In genomic region chr12:57726884-57727757, GRCh38 we compare ENCODE assay signal across 9 cellular contexts. TPM values are rescaled to one million over a fixed set of nuclear protein-coding genes. Genes with fewer than 3 reads are reported as not detected.
DNase-seq lines count a peak whose midpoint lies in the region; ATAC-seq and TF ChIP-seq lines count a peak whose summit lies in the region.
"Had no signal": no experiment of that assay in that cellular context is flagged by ENCODE, and none has a peak within 500 bp of the region (broad histone marks: within the 10 kb centered on the region; RNA-seq: fewer than 3 reads in every experiment).

No MANE protein-coding gene starts in this region.

- H2AFZ ChIP-seq in fibroblast of lung (ENCODE audit: low read length): peak overlapping the region; percentile 48
- peak overlapping the region; percentile 94 for H2AFZ ChIP-seq in neural progenitor cell (replicated peaks)

- H3K9ac ChIP-seq in fibroblast of lung (ENCODE audit: insufficient read depth, low read length) (peak overlapping the region; percentile 86), neural progenitor cell (no peak overlapping the region)

- ATAC-seq in GM21717 (IDR thresholded peaks at IDR 0.05; ENCODE audit: unreplicated experiment): no peak

- TF ChIP-seq RAD21 in Ishikawa (IDR thresholded peaks at IDR 0.05; ENCODE audit: low read depth): no peak

- H3K4me1 Mint-ChIP-seq in neural progenitor cell: peaks cover 12% of the 10 kb centered on the region

- H3K4me3 ChIP-seq in AG10803 (ENCODE audit: low read length) (peak overlapping the region; percentile 98), fibroblast of lung (replicated peaks in 1 of 4; ENCODE audit: control extremely low read depth in 1 of 4, insufficient read depth in 1 of 4, low read depth in 3 of 4, low read length in 4 of 4) (peak overlapping the region; percentile 58 to 86 (median 84)), neural progenitor cell (peak overlapping the region; percentile 77)

- TF ChIP-seq EP300 in Ishikawa (IDR thresholded peaks at IDR 0.05; ENCODE audit: borderline replicate concordance): no peak

- no peaks in the 10 kb centered on the region for H3F3A ChIP-seq in neural progenitor cell (ENCODE audit: low read depth)

- H3K27me3 ChIP-seq in fibroblast of lung (ENCODE audit: control insufficient read depth, insufficient read depth, low read length) (peaks cover under 1% of the 10 kb centered on the region), neural progenitor cell (peaks cover 95% of the 10 kb centered on the region)

- H3K27ac ChIP-seq in fibroblast of lung (ENCODE audit: insufficient read depth, low read length): peak overlapping the region; percentile 87
- H3K27ac ChIP-seq in neural progenitor cell: no peak overlapping the region

- H3K36me3 Mint-ChIP-seq in neural progenitor cell: peaks cover 6% of the 10 kb centered on the region

- no peaks in the 10 kb centered on the region for H3K79me2 ChIP-seq in fibroblast of lung (ENCODE audit: control insufficient read depth, insufficient read depth, low read length)
- H3K79me2 ChIP-seq in neural progenitor cell (ENCODE audit: low read depth): no peaks in the 10 kb centered on the region

- H3K36me3 ChIP-seq in fibroblast of lung (ENCODE audit: control insufficient read depth, insufficient read depth, low read length) (peaks cover 3% of the 10 kb centered on the region), neural progenitor cell (no peaks in the 10 kb centered on the region)

- peak; percentile 45 for TF ChIP-seq CTCF in AG10803 (conservative IDR thresholded peaks at IDR 0.05; ENCODE audit: low read length)
- peak; percentile 33 to 46 for TF ChIP-seq CTCF in fibroblast of lung (conservative IDR thresholded peaks at IDR 0.05 in 1 of 2, IDR thresholded peaks at IDR 0.05 in 1 of 2; ENCODE audit: low read depth in 1 of 2, low read length in 2 of 2)
- peak; percentile 7 for TF ChIP-seq CTCF in neural progenitor cell (IDR thresholded peaks at IDR 0.05)

- peaks cover 46% of the 10 kb centered on the region for H3K27me3 Mint-ChIP-seq in neural progenitor cell (ENCODE audit: insufficient read depth, low read depth)
- H3K27me3 Mint-ChIP-seq: effector memory CD8-positive, alpha-beta T cell had no signal

- H4K20me1 ChIP-seq in fibroblast of lung (ENCODE audit: control insufficient read depth, extremely low read depth, insufficient read depth, low read length) (no peaks in the 10 kb centered on the region), neural progenitor cell (ENCODE audit: low read depth) (peaks cover 24% of the 10 kb centered on the region)

- H3K4me3 Mint-ChIP-seq in neural progenitor cell: no peak overlapping the region

- DNase-seq in AG10803 (ENCODE audit: low read depth) (no peak), fibroblast of lung (ENCODE audit: low read depth in 2 of 2) (peak; percentile 33 to 52), neural progenitor cell (ENCODE audit: low spot score) (peak; percentile 40), MV-4-11 (lab: John Stamatoyannopoulos, UW) (no peak), SIG-M5 treated with dmso at 0.1 percent for 504 hours (lab: John Stamatoyannopoulos, UW; ENCODE audit: unreplicated experiment) (no peak), NCI-H1105 treated with DMSO at 0.1 percent for 48 hours (lab: John Stamatoyannopoulos, UW) (no peak)
- DNase-seq: effector memory CD8-positive, alpha-beta T cell had no signal

- no peak overlapping the region for H3K27ac Mint-ChIP-seq in neural progenitor cell

- H3K9me3 ChIP-seq in fibroblast of lung (ENCODE audit: control insufficient read depth, insufficient read depth, low read depth, low read length): no peaks in the 10 kb centered on the region
- no peaks in the 10 kb centered on the region for H3K9me3 ChIP-seq in neural progenitor cell (ENCODE audit: low read depth)

- H3K4me1 ChIP-seq in fibroblast of lung (ENCODE audit: control insufficient read depth, extremely low read depth, insufficient read depth, low read length) (peaks cover 5% of the 10 kb centered on the region), neural progenitor cell (peaks cover 3% of the 10 kb centered on the region)

- H3K9me3 Mint-ChIP-seq in neural progenitor cell: peaks cover 7% of the 10 kb centered on the region
- H3K9me3 Mint-ChIP-seq: effector memory CD8-positive, alpha-beta T cell had no signal

- peak overlapping the region; percentile 92 for H3K4me2 ChIP-seq in fibroblast of lung (ENCODE audit: extremely low read depth, insufficient read depth, low read length)
- peak overlapping the region; percentile 94 for H3K4me2 ChIP-seq in neural progenitor cell

TF ChIP-seq in Ishikawa, 13 proteins besides CTCF, POLR2A, EP300 and RAD21:
- TF ChIP-seq EGR1 (IDR thresholded peaks at IDR 0.05) (no peak), CREB1 (IDR thresholded peaks at IDR 0.05; ENCODE audit: low read depth) (no peak), MAX (IDR thresholded peaks at IDR 0.05) (peak; percentile 92), YY1 (IDR thresholded peaks at IDR 0.05; ENCODE audit: low read depth) (0 out of 2 replicates have a peak, but pooled peaks have one; percentile 4), FOXM1 (IDR thresholded peaks at IDR 0.05; ENCODE audit: borderline replicate concordance, low read depth) (no peak), REST (IDR thresholded peaks at IDR 0.05; ENCODE audit: low read depth) (peak; percentile 86), TCF12 (IDR thresholded peaks at IDR 0.05; ENCODE audit: low read depth) (peak; percentile 13; the same call in 1 of the 2 replicates), ZBTB7A (IDR thresholded peaks at IDR 0.05; ENCODE audit: low read depth) (no peak), TAF1 (IDR thresholded peaks at IDR 0.05; ENCODE audit: low read depth) (no peak), USF1 (IDR thresholded peaks at IDR 0.05) (no peak), TEAD4 (IDR thresholded peaks at IDR 0.05) (0 out of 2 replicates have a peak, but pooled peaks have one; percentile 11), CEBPB (IDR thresholded peaks at IDR 0.05) (no peak), NFIC (IDR thresholded peaks at IDR 0.05) (peak; percentile 91)

RNA-seq across cellular contexts. Expression of gene AGAP2, which starts 11.4 kb away (rescaled TPM):
- under 0.01 and 0.17 TPM in 2 replicates for total RNA-seq in fibroblast of lung
- polyA plus RNA-seq in fibroblast of lung: 0.02 and 0.05 TPM in 2 replicates
- 0.08 and 0.20 TPM in 2 replicates for polyA plus RNA-seq in fibroblast of lung (2012)
- 0.35 TPM in 1 of 2 replicates, not detected in the other for polyA minus RNA-seq in fibroblast of lung (ENCODE audit: low replicate concordance)
- total RNA-seq in neural progenitor cell (ENCODE audit: low replicate concordance): 1.7 and 2.7 TPM in 2 replicates

RNA-seq across cellular contexts. Expression of gene TSPAN31, which starts 17.7 kb away (rescaled TPM):
- total RNA-seq in fibroblast of lung: 55.7 and 99.6 TPM in 2 replicates
- polyA plus RNA-seq in fibroblast of lung: 42.8 and 53.6 TPM in 2 replicates
- 31.3 and 34.5 TPM in 2 replicates for polyA plus RNA-seq in fibroblast of lung (2012)
- polyA minus RNA-seq in fibroblast of lung (ENCODE audit: low replicate concordance): 34.6 and 77.4 TPM in 2 replicates
- total RNA-seq in neural progenitor cell (ENCODE audit: low replicate concordance): 57.6 and 61.3 TPM in 2 replicates

RNA-seq across cellular contexts. Expression of gene CDK4, which starts 25.0 kb away (rescaled TPM):
- total RNA-seq in fibroblast of lung (183 and 257 TPM in 2 replicates), neural progenitor cell (ENCODE audit: low replicate concordance) (169 and 348 TPM in 2 replicates)
- polyA plus RNA-seq in fibroblast of lung: 233 and 324 TPM in 2 replicates
- polyA plus RNA-seq in fibroblast of lung (2012): 130 and 187 TPM in 2 replicates
- polyA minus RNA-seq in fibroblast of lung (ENCODE audit: low replicate concordance): 210 and 282 TPM in 2 replicates

RNA-seq across cellular contexts. Expression of gene MARCHF9, which starts 27.8 kb away (rescaled TPM):
- total RNA-seq in fibroblast of lung (2.6 and 3.8 TPM in 2 replicates), neural progenitor cell (ENCODE audit: low replicate concordance) (8.1 and 11.9 TPM in 2 replicates)
- polyA plus RNA-seq in fibroblast of lung: 4.8 and 5.6 TPM in 2 replicates
- polyA plus RNA-seq in fibroblast of lung (2012): 5.1 and 5.4 TPM in 2 replicates
- polyA minus RNA-seq in fibroblast of lung (ENCODE audit: low replicate concordance): 4.4 and 7.2 TPM in 2 replicates

RNA-seq across cellular contexts. Expression of gene OS9, which starts 33.2 kb away (rescaled TPM):
- 170 and 260 TPM in 2 replicates for total RNA-seq in fibroblast of lung
- 274 and 316 TPM in 2 replicates for polyA plus RNA-seq in fibroblast of lung
- polyA plus RNA-seq in fibroblast of lung (2012): 180 and 242 TPM in 2 replicates
- polyA minus RNA-seq in fibroblast of lung (ENCODE audit: low replicate concordance): 99.8 and 277 TPM in 2 replicates
- total RNA-seq in neural progenitor cell (ENCODE audit: low replicate concordance): 107 and 113 TPM in 2 replicates

Comparison
In these comparisons a context has a peak if more than half of its experiments do, and no peak if none do; other contexts are left out.
1. DNase-seq: peak in fibroblast of lung (2 of 2) and neural progenitor cell (single experiment); none in AG10803 (single experiment), MV-4-11 (single experiment), SIG-M5 treated with dmso at 0.1 percent for 504 hours (single experiment) and NCI-H1105 treated with DMSO at 0.1 percent for 48 hours (single experiment).
2. Peak in every context shown above with its lines, with median percentiles within 50 percentile points of each other: H3K4me3 ChIP-seq and CTCF ChIP-seq.